In the genomic region with DNA sequence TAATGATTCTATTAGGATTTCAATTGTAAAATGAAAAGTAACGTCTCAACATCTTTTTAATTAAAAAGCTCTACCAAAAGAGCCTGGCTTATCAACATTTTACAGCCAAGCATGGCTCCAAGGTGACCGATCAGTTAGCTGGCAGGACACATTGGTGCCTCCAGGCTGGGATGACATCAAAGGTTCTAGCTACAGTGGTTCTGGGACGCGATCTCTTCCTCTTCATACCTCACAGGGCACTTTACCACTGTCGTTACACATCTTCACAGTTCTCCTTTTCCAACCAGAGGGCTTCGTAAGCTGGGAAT, we compare ENCODE assay signal across 8 cellular contexts. TPM values are rescaled to one million over a fixed set of nuclear protein-coding genes. Genes with fewer than 3 reads are reported as not detected.
DNase-seq lines count a peak whose midpoint lies in the region; ATAC-seq and TF ChIP-seq lines count a peak whose summit lies in the region.

No MANE protein-coding gene starts in this region.

- H3K27ac ChIP-seq in SK-N-MC = 0 out of 2 replicates have a peak overlapping the region, but pooled peaks have one; percentile 40
- H3K27ac ChIP-seq in trophoblast cell (ENCODE audit: low read depth, low read length) = no peak overlapping the region

- no peak overlapping the region for H2AFZ ChIP-seq in trophoblast cell (ENCODE audit: insufficient read depth, low read length, poor library complexity)

- no peak overlapping the region for H2BK5ac ChIP-seq in trophoblast cell (ENCODE audit: low read depth, low read length, poor library complexity)

- H3K4ac ChIP-seq in trophoblast cell (ENCODE audit: low read depth, low read length) = peak overlapping the region; percentile 47

- no peak overlapping the region for H3K14ac ChIP-seq in trophoblast cell (ENCODE audit: low read length)

- H4K91ac ChIP-seq in trophoblast cell (ENCODE audit: low read depth, low read length) = no peak overlapping the region

- peaks cover 6% of the 10 kb centered on the region for H3K79me1 ChIP-seq in trophoblast cell (ENCODE audit: low read length)

- WGBS in trophoblast cell (ENCODE audit: extremely low coverage, insufficient coverage, insufficient read length) = no CpG with 5 or more reads among the region's 6 CpGs

- H2AK5ac ChIP-seq in trophoblast cell (ENCODE audit: low read length) = no peak overlapping the region

- H4K12ac ChIP-seq in trophoblast cell (ENCODE audit: low read depth, low read length) = no peak overlapping the region

- no peak overlapping the region for H2BK12ac ChIP-seq in trophoblast cell (ENCODE audit: low read length)

- no peaks in the 10 kb centered on the region for H3K27me3 ChIP-seq in trophoblast cell (ENCODE audit: insufficient read depth, low read length)

- no peak overlapping the region for H3K23ac ChIP-seq in trophoblast cell (ENCODE audit: low read length)

- H3K4me1 ChIP-seq in trophoblast cell (ENCODE audit: control insufficient read depth in 1 of 2, insufficient read depth in 2 of 2, low read length in 2 of 2) = peaks cover 5 to 10% of the 10 kb centered on the region in 2 experiments

- H2BK120ac ChIP-seq in trophoblast cell (ENCODE audit: insufficient read depth, low read length, poor library complexity) = no peak overlapping the region

- peak overlapping the region; percentile 63 for H3K4me2 ChIP-seq in trophoblast cell (ENCODE audit: low read length)

- TF ChIP-seq CTCF in fibroblast of pulmonary artery (IDR thresholded peaks at IDR 0.05; ENCODE audit: low read length, missing control alignments) = no peak

- H3K36me3 ChIP-seq in SK-N-MC (ENCODE audit: insufficient read depth, low read length) (peaks cover 29% of the 10 kb centered on the region), trophoblast cell (ENCODE audit: control insufficient read depth in 1 of 2, insufficient read depth in 2 of 2, low read length in 2 of 2) (peaks cover 0 to 3% of the 10 kb centered on the region in 2 experiments)

- H3K9ac ChIP-seq in SK-N-MC (ENCODE audit: insufficient read length) (peak overlapping the region; percentile 89), trophoblast cell (ENCODE audit: low read length) (peak overlapping the region; percentile 85)

- no peaks in the 10 kb centered on the region for H3K9me3 ChIP-seq in SK-N-MC (ENCODE audit: low read depth, low read length)
- H3K9me3 ChIP-seq in trophoblast cell (ENCODE audit: insufficient read depth, low read depth, low read length) = no peaks in the 10 kb centered on the region

- ATAC-seq in HG02678 (IDR thresholded peaks at IDR 0.05; ENCODE audit: unreplicated experiment) (peak; percentile 11), HG03521 (IDR thresholded peaks at IDR 0.05; ENCODE audit: unreplicated experiment) (no peak)

- H3K4me3 ChIP-seq in SK-N-MC (peak overlapping the region; percentile 90), fibroblast of pulmonary artery (replicated peaks; ENCODE audit: low read depth, low read length) (peak overlapping the region; percentile 95), trophoblast cell (ENCODE audit: low read depth, low read length) (peak overlapping the region; percentile 97)

- H3K18ac ChIP-seq in trophoblast cell (ENCODE audit: low read length) = no peak overlapping the region

- no peak overlapping the region for H4K8ac ChIP-seq in trophoblast cell (ENCODE audit: low read depth, low read length)

- peak; percentile 34 for DNase-seq in NCI-H1092 treated with DMSO at 0.1 percent for 48 hours (lab: John Stamatoyannopoulos, UW)
- no peak for DNase-seq in NCI-H1092 (lab: John Stamatoyannopoulos, UW)
- DNase-seq in SK-N-MC (ENCODE audit: low read depth, low spot score) = no peak
- no peak for DNase-seq in fibroblast of pulmonary artery (ENCODE audit: low read depth)
- no peak for DNase-seq in trophoblast cell
- no peak for DNase-seq in NCI-H748 (lab: John Stamatoyannopoulos, UW; ENCODE audit: unreplicated experiment)

- peaks cover 3% of the 10 kb centered on the region for H3K79me2 ChIP-seq in trophoblast cell (ENCODE audit: control insufficient read depth, insufficient read depth, low read length, poor library complexity)

RNA-seq across cellular contexts. Expression of a gene that starts 0.7 kb away (rescaled TPM):
- polyA plus RNA-seq in trophoblast cell (2013) = 15.5 and 16.4 TPM in 2 replicates
